Comparison of ENCODE assay signal across 27 cellular contexts in genomic region chr2:191389288-191389687, GRCh38.
"Had no signal": no experiment of that assay in that cellular context is flagged by ENCODE, and none has a peak within 500 bp of the region (broad histone marks: within the 10 kb centered on the region; RNA-seq: fewer than 3 reads in every experiment).

No MANE protein-coding gene starts in this region.

- H3K9me3 ChIP-seq: adrenal gland, MG63 had no signal

- H3K4me1 ChIP-seq: adrenal gland had no signal

- DNase-seq: activated CD4-positive, alpha-beta memory T cell treated with anti-CD3 and anti-CD28 coated beads, Interleukin-2, amount 10 ng/mL, durations not matched to agents 7 days and 5 days; activated CD4-positive, alpha-beta T cell treated with anti-CD3 and anti-CD28 coated beads for 36 hours; activated CD4-positive, alpha-beta T cell treated with anti-CD3 and anti-CD28 coated beads, Interleukin-2, amount 50 U/mL, for 1 hour; activated gamma-delta T cell treated with Interleukin-2 at 50 U/mL for 16 hours; activated naive CD4-positive, alpha-beta T cell treated with anti-CD3 and anti-CD28 coated beads, Interleukin-2, amount 50 U/mL, for 16 hours; activated naive CD8-positive, alpha-beta T cell treated with anti-CD3 and anti-CD28 coated beads, Interleukin-2, amount 10 ng/mL, durations not matched to agents 7 days and 5 days; activated T-cell treated with anti-CD3 and anti-CD28 coated beads for 4 hours; activated T-cell treated with anti-CD3 and anti-CD28 coated beads, Interleukin-2, amount 50 U/mL, for 48 hours; adrenal gland; anterior cingulate cortex; caudate nucleus; MG63; NCI-H1092; NCI-H1417 treated with DMSO at 0.1 percent for 48 hours; NCI-H1694; NCI-H2029; NCI-H2107; NCI-H345; NCI-H510A; NCI-H526 treated with DMSO at 0.1 percent for 48 hours; NCI-H82; PC-9; SHP77 treated with DMSO at 0.1 percent for 48 hours; T-helper 2 cell; T1000; WERI-Rb-1 had no signal

- H2AFZ ChIP-seq: PC-9 had no signal

- H3K27me3 ChIP-seq: adrenal gland, MG63 had no signal

- H3K9me3 Mint-ChIP-seq: activated CD4-positive, alpha-beta memory T cell treated with anti-CD3 and anti-CD28 coated beads, Interleukin-2, amount 10 ng/mL, durations not matched to agents 7 days and 5 days; activated naive CD8-positive, alpha-beta T cell treated with anti-CD3 and anti-CD28 coated beads, Interleukin-2, amount 10 ng/mL, durations not matched to agents 7 days and 5 days; activated T-helper 17 cell treated with anti-CD3 and anti-CD28 coated beads, Interleukin-2, amount 50 U/mL, for 72 hours had no signal

- H3K27ac ChIP-seq: adrenal gland, PC-9, WERI-Rb-1 had no signal

- H3K27me3 Mint-ChIP-seq: activated CD4-positive, alpha-beta memory T cell treated with anti-CD3 and anti-CD28 coated beads, Interleukin-2, amount 10 ng/mL, durations not matched to agents 7 days and 5 days; activated naive CD8-positive, alpha-beta T cell treated with anti-CD3 and anti-CD28 coated beads, Interleukin-2, amount 10 ng/mL, durations not matched to agents 7 days and 5 days had no signal

- H3K4me3 ChIP-seq: adrenal gland, MG63, PC-9 had no signal

- H3K4me3 Mint-ChIP-seq: activated CD4-positive, alpha-beta memory T cell treated with anti-CD3 and anti-CD28 coated beads, Interleukin-2, amount 10 ng/mL, durations not matched to agents 7 days and 5 days; activated CD4-positive, alpha-beta T cell treated with anti-CD3 and anti-CD28 coated beads for 36 hours; activated naive CD8-positive, alpha-beta T cell treated with anti-CD3 and anti-CD28 coated beads, Interleukin-2, amount 10 ng/mL, durations not matched to agents 7 days and 5 days; activated T-helper 17 cell treated with anti-CD3 and anti-CD28 coated beads, Interleukin-2, amount 50 U/mL, for 72 hours had no signal

- H3K4me2 ChIP-seq: PC-9 had no signal

- ATAC-seq: activated CD4-positive, alpha-beta T cell treated with anti-CD3 and anti-CD28 coated beads for 36 hours; activated T-helper 17 cell treated with anti-CD3 and anti-CD28 coated beads, Interleukin-2, amount 50 U/mL, for 72 hours had no signal

- H3K4me1 Mint-ChIP-seq: activated CD4-positive, alpha-beta memory T cell treated with anti-CD3 and anti-CD28 coated beads, Interleukin-2, amount 10 ng/mL, durations not matched to agents 7 days and 5 days had no signal

- H3K36me3 Mint-ChIP-seq: activated naive CD8-positive, alpha-beta T cell treated with anti-CD3 and anti-CD28 coated beads, Interleukin-2, amount 10 ng/mL, durations not matched to agents 7 days and 5 days had no signal

- H3K27ac Mint-ChIP-seq: activated CD4-positive, alpha-beta memory T cell treated with anti-CD3 and anti-CD28 coated beads, Interleukin-2, amount 10 ng/mL, durations not matched to agents 7 days and 5 days; activated CD4-positive, alpha-beta T cell treated with anti-CD3 and anti-CD28 coated beads for 36 hours; activated naive CD8-positive, alpha-beta T cell treated with anti-CD3 and anti-CD28 coated beads, Interleukin-2, amount 10 ng/mL, durations not matched to agents 7 days and 5 days; activated T-helper 17 cell treated with anti-CD3 and anti-CD28 coated beads, Interleukin-2, amount 50 U/mL, for 72 hours had no signal

- H3K36me3 ChIP-seq: adrenal gland had no signal
